In genomic region chrX:46587753-46588171, GRCh38 we compare ENCODE assay signal across 2 cellular contexts.
TF ChIP-seq lines count a peak whose summit lies in the region.

No MANE protein-coding gene starts in this region.

TF ChIP-seq in liver, 16 proteins besides CTCF, POLR2A, EP300 and RAD21:
- TF ChIP-seq FOXA1 (IDR thresholded peaks at IDR 0.05) (no peak), MAX (IDR thresholded peaks at IDR 0.05) (no peak), REST (IDR thresholded peaks at IDR 0.05) (no peak), FOXA2 (IDR thresholded peaks at IDR 0.05) (no peak), ATF3 (IDR thresholded peaks at IDR 0.05) (no peak), SP1 (IDR thresholded peaks at IDR 0.05) (no peak), YY1 (IDR thresholded peaks at IDR 0.05) (no peak), JUND (IDR thresholded peaks at IDR 0.05) (no peak), ZBTB33 (IDR thresholded peaks at IDR 0.05) (no peak), HNF4A (conservative IDR thresholded peaks at IDR 0.05) (no peak), EGR1 (IDR thresholded peaks at IDR 0.05; ENCODE audit: low read depth in 2 of 2) (no peak), TAF1 (conservative IDR thresholded peaks at IDR 0.05) (no peak), HNF4G (IDR thresholded peaks at IDR 0.05) (no peak), NR2F2 (IDR thresholded peaks at IDR 0.05) (no peak), GABPA (IDR thresholded peaks at IDR 0.05 in 1 of 2, conservative IDR thresholded peaks at IDR 0.05 in 1 of 2) (no peak), RXRA (IDR thresholded peaks at IDR 0.05) (no peak)
TF ChIP-seq in liver: peak in this region for 0.

TF ChIP-seq in HepG2, 621 proteins besides CTCF, POLR2A, EP300 and RAD21:
- TF ChIP-seq KLF16 (CRISPR knock-in tag; IDR thresholded peaks at IDR 0.05) (no peak), ZBTB42 (CRISPR knock-in tag; IDR thresholded peaks at IDR 0.05) (no peak), ZNF343 (CRISPR knock-in tag; IDR thresholded peaks at IDR 0.05) (no peak), JUN (CRISPR knock-in tag; IDR thresholded peaks at IDR 0.05) (no peak), ATF7 (IDR thresholded peaks at IDR 0.05) (no peak), ATF7 (CRISPR knock-in tag; IDR thresholded peaks at IDR 0.05) (no peak), HNRNPH1 (optimal IDR thresholded peaks at IDR 0.05; ENCODE audit: low read depth, low read length) (no peak), ZNF12 (CRISPR knock-in tag; IDR thresholded peaks at IDR 0.05) (no peak), ZNF788 (CRISPR knock-in tag; IDR thresholded peaks at IDR 0.05; ENCODE audit: borderline replicate concordance) (no peak), ARID2 (CRISPR knock-in tag; IDR thresholded peaks at IDR 0.05; ENCODE audit: borderline replicate concordance) (no peak), ZNF646 (CRISPR knock-in tag; IDR thresholded peaks at IDR 0.05) (no peak), ZNF17 (CRISPR knock-in tag; IDR thresholded peaks at IDR 0.05) (no peak), ZNF747 (CRISPR knock-in tag; IDR thresholded peaks at IDR 0.05; ENCODE audit: borderline replicate concordance) (no peak), FOXM1 (CRISPR knock-in tag; IDR thresholded peaks at IDR 0.05) (no peak), LRRFIP1 (CRISPR knock-in tag; conservative IDR thresholded peaks at IDR 0.05) (no peak), MXD4 (CRISPR knock-in tag; IDR thresholded peaks at IDR 0.05) (no peak), STAT6 (CRISPR knock-in tag; IDR thresholded peaks at IDR 0.05; ENCODE audit: borderline replicate concordance) (no peak), ZNF383 (CRISPR knock-in tag; IDR thresholded peaks at IDR 0.05; ENCODE audit: borderline replicate concordance) (no peak), ZNF83 (CRISPR knock-in tag; IDR thresholded peaks at IDR 0.05; ENCODE audit: borderline replicate concordance) (no peak), DDIT3 (CRISPR knock-in tag; IDR thresholded peaks at IDR 0.05) (no peak), ZNF335 (CRISPR knock-in tag; IDR thresholded peaks at IDR 0.05) (no peak)
